Comparison of ENCODE assay signal across 8 cellular contexts in genomic region chr11:94973099-94973968, GRCh38. TPM values are rescaled to one million over a fixed set of nuclear protein-coding genes. Genes with fewer than 3 reads are reported as not detected.
DNase-seq lines count a peak whose midpoint lies in the region; ATAC-seq, FAIRE-seq and TF ChIP-seq lines count a peak whose summit lies in the region.

CWC15 (minus strand) TSS chr11:94973556; CDS start chr11:94972185, 1,371 bp downstream.
KDM4D (plus strand) TSS chr11:94973709; CDS start chr11:94997373, 23,664 bp downstream.

- no peaks in the 10 kb centered on the region for H3K9me3 Mint-ChIP-seq in activated naive CD8-positive, alpha-beta T cell treated with anti-CD3 and anti-CD28 coated beads, Interleukin-2, amount 50 U/mL, for 24 hours

- TF ChIP-seq CTCF in GM12875 (IDR thresholded peaks at IDR 0.05; ENCODE audit: borderline replicate concordance, insufficient read depth, low read depth, low read length) (no peak), SU-DHL-6 (IDR thresholded peaks at IDR 0.05; ENCODE audit: insufficient read depth, low read length, poor library complexity, severe bottlenecking) (no peak), cardiac muscle cell (IDR thresholded peaks at IDR 0.05; ENCODE audit: low read depth, low read length) (no peak), pancreas (IDR thresholded peaks at IDR 0.05) (no peak), tibial artery (IDR thresholded peaks at IDR 0.05) (no peak)

- peak within 1 kb of the TSS; percentile 77 for H3K4me2 ChIP-seq in SU-DHL-6 (ENCODE audit: low read depth, low read length, poor library complexity, severe bottlenecking)

- peaks cover 31% of the 10 kb centered on the region for H3K36me3 Mint-ChIP-seq in activated naive CD8-positive, alpha-beta T cell treated with anti-CD3 and anti-CD28 coated beads, Interleukin-2, amount 50 U/mL, for 24 hours (ENCODE audit: low read depth)

- FAIRE-seq in pancreas (lab: Jason Lieb, UNC) = peak; percentile 94

- intact Hi-C loops in pancreas (cut with DNase I) = no loop called here
- intact Hi-C loops in tibial artery (cut with DNase I; ENCODE audit: low total_unique reads) = loop anchor here (5.0 to 10.0 kb wide), 3 partner anchors 179 to 1309 kb away; partner anchors contain the start of gene CEP295

- H3K79me2 ChIP-seq in SU-DHL-6 (ENCODE audit: insufficient read depth, low read length) = peaks cover 22% of the 10 kb centered on the region

- H2AFZ ChIP-seq in SU-DHL-6 (ENCODE audit: low read depth, low read length, severe bottlenecking) = peak within 1 kb of the TSS; percentile 79

- H3K27me3 ChIP-seq in SU-DHL-6 (ENCODE audit: low read length) (no peaks in the 10 kb centered on the region), cardiac muscle cell (no peaks in the 10 kb centered on the region), pancreas (no peaks in the 10 kb centered on the region), tibial artery (no peaks in the 10 kb centered on the region)

- H3K9me3 ChIP-seq in SU-DHL-6 (ENCODE audit: insufficient read depth, low read length) (no peaks in the 10 kb centered on the region), cardiac muscle cell (ENCODE audit: low read depth) (no peaks in the 10 kb centered on the region), pancreas (no peaks in the 10 kb centered on the region), tibial artery (no peaks in the 10 kb centered on the region)

- H3K4me1 ChIP-seq in cardiac muscle cell (ENCODE audit: low read depth) = peaks cover 5% of the 10 kb centered on the region
- peaks cover 7 to 12% (median 10%) of the 10 kb centered on the region in 3 donors for H3K4me1 ChIP-seq in pancreas
- peaks cover 0 to 16% (median 10%) of the 10 kb centered on the region in 4 donors for H3K4me1 ChIP-seq in tibial artery

- no peaks in the 10 kb centered on the region; the same call in 1 of the 2 replicates for H3F3A ChIP-seq in SU-DHL-6 (ENCODE audit: insufficient read depth)

- H3K36me3 ChIP-seq in SU-DHL-6 (ENCODE audit: low read length) (peaks cover 36% of the 10 kb centered on the region), cardiac muscle cell (peaks cover 36% of the 10 kb centered on the region), pancreas (peaks cover 0 to 27% (median 26%) of the 10 kb centered on the region in 3 donors), tibial artery (peaks cover 32 to 35% (median 33%) of the 10 kb centered on the region in 3 donors)

- peak; percentile 94 to 96 (median 95) for DNase-seq in NCI-H1417 (lab: John Stamatoyannopoulos, UW)
- DNase-seq in activated naive CD8-positive, alpha-beta T cell treated with anti-CD3 and anti-CD28 coated beads, Interleukin-2, amount 50 U/mL, for 24 hours = peak; percentile 93
- DNase-seq in cardiac muscle cell (ENCODE audit: low read depth in 1 of 2, low spot score in 1 of 2) = peak; percentile 93 to 95
- DNase-seq in pancreas = peak; percentile 89 to 96 (median 94)
- peak; percentile 94 to 97 for DNase-seq in tibial artery

- peak; percentile 100 for ATAC-seq in HG02763 (IDR thresholded peaks at IDR 0.05; ENCODE audit: unreplicated experiment)
- peak; percentile 99 for ATAC-seq in activated naive CD8-positive, alpha-beta T cell treated with anti-CD3 and anti-CD28 coated beads, Interleukin-2, amount 50 U/mL, for 24 hours
- peak; percentile 100 for ATAC-seq in pancreas

- peak within 1 kb of the TSS; percentile 84 for H3K9ac ChIP-seq in SU-DHL-6 (ENCODE audit: low read length)

- peak within 1 kb of the TSS; percentile 99 for H3K4me3 Mint-ChIP-seq in activated naive CD8-positive, alpha-beta T cell treated with anti-CD3 and anti-CD28 coated beads, Interleukin-2, amount 50 U/mL, for 24 hours

- no peaks in the 10 kb centered on the region for H4K20me1 ChIP-seq in SU-DHL-6 (ENCODE audit: low read depth, low read length)

- 0 to 1% methylated on average over 65 of the region's 66 CpGs for WGBS in pancreas, 2 donors

- no peaks in the 10 kb centered on the region for H3K9me2 ChIP-seq in SU-DHL-6 (replicated peaks; ENCODE audit: insufficient read depth, low read length)

- H3K27ac Mint-ChIP-seq in activated naive CD8-positive, alpha-beta T cell treated with anti-CD3 and anti-CD28 coated beads, Interleukin-2, amount 50 U/mL, for 24 hours = peak within 1 kb of the TSS; percentile 96

- peak within 1 kb of the TSS; percentile 27 for H3K27ac ChIP-seq in SU-DHL-6 (ENCODE audit: low read depth, low read length)
- H3K27ac ChIP-seq in cardiac muscle cell = peak within 1 kb of the TSS; percentile 95
- peak within 1 kb of the TSS; percentile 29 to 68 (median 57) for H3K27ac ChIP-seq in pancreas
- peak within 1 kb of the TSS; percentile 77 to 86 for H3K27ac ChIP-seq in tibial artery

- no peaks in the 10 kb centered on the region for H3K27me3 Mint-ChIP-seq in activated naive CD8-positive, alpha-beta T cell treated with anti-CD3 and anti-CD28 coated beads, Interleukin-2, amount 50 U/mL, for 24 hours

- H3K4me3 ChIP-seq in GM12875 (ENCODE audit: low read depth, low read length) = peak within 1 kb of the TSS; percentile 90
- peak within 1 kb of the TSS; percentile 78 for H3K4me3 ChIP-seq in SU-DHL-6 (ENCODE audit: insufficient read depth, low read length, poor library complexity, severe bottlenecking)
- peak within 1 kb of the TSS; percentile 81 for H3K4me3 ChIP-seq in cardiac muscle cell
- peak within 1 kb of the TSS; percentile 51 to 94 (median 84) for H3K4me3 ChIP-seq in pancreas
- H3K4me3 ChIP-seq in tibial artery = peak within 1 kb of the TSS; percentile 74 to 87

- H3K4me1 Mint-ChIP-seq in activated naive CD8-positive, alpha-beta T cell treated with anti-CD3 and anti-CD28 coated beads, Interleukin-2, amount 50 U/mL, for 24 hours = peaks cover 34% of the 10 kb centered on the region

RNA-seq across cellular contexts. Expression of gene CWC15, which starts in this region (rescaled TPM):
- total RNA-seq in cardiac muscle cell = 55.9 and 60.4 TPM in 2 replicates
- polyA plus RNA-seq in cardiac muscle cell = 77.8 and 99.2 TPM in 2 replicates
- total RNA-seq in pancreas = 10 to 100 TPM; 21.2 to 34.1 (median 27.3) TPM
- 10 to 100 TPM; 52.5 to 53.5 TPM for polyA plus RNA-seq in pancreas

RNA-seq across cellular contexts. Expression of gene KDM4D, which starts in this region (rescaled TPM):
- total RNA-seq in cardiac muscle cell (3.7 and 3.8 TPM in 2 replicates), pancreas (under 1 TPM; 0.14 to 0.49 (median 0.28) TPM)
- polyA plus RNA-seq in cardiac muscle cell (3.3 and 4.7 TPM in 2 replicates), pancreas (under 1 TPM; 0.15 to 0.33 TPM)

Comparison
In these comparisons a context has a peak if more than half of its experiments do, and no peak if none do; other contexts are left out.
1. Peak in every context shown above with its lines: DNase-seq, ATAC-seq, H3K4me3 ChIP-seq and H3K27ac ChIP-seq.
2. H3K27ac ChIP-seq: peak in every context shown above with its lines; median percentile 95 in cardiac muscle cell; 82 in tibial artery; 57 in pancreas; 27 in SU-DHL-6.